ENCODE assay signal across 8 cellular contexts in the genomic region with DNA sequence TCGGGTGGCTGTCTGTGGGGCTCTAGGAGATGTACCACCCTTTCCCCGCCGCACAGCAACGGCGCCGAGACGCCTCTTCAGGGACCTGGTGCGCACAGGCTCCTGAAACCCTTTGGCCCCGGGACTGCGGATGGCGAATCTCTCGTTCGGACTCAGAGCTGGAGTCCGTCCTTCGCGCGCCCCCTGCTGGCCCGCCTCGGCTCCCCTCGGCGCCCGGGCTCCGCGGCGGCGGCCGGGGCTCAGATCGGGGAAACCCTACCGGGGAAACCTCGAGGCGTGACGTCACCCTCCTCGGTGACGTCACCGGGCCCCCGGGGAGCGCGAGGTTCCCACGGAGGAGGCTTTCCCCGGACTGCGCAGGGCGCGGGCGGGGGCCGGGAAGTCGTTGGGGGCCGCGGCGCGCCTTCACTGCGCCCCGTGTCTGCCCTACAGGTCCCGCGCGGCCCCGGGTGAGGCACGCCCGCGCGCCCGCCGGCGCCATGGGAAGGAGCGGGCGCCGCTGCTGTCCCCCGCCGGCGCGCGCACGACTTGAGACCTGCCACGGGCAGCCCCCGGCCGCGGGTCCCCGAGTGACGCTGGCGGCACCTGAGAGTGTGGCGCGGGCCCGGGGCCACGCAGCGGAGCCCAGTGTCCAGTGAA. TPM values are rescaled to one million over a fixed set of nuclear protein-coding genes. Genes with fewer than 3 reads are reported as not detected.
A peak's percentile ranks its signal among the peaks of the same experiment; 100 is the strongest.
DNase-seq lines count a peak whose midpoint lies in the region; ATAC-seq and TF ChIP-seq lines count a peak whose summit lies in the region.

No MANE protein-coding gene starts in this region.

- under 1% methylated on average over 84 of the region's 84 CpGs for WGBS in liver

- H3K36me3 ChIP-seq in BJ (ENCODE audit: control insufficient read depth, insufficient read depth, low read length) (peaks cover 23% of the 10 kb centered on the region), liver (ENCODE audit: control insufficient read depth in 4 of 4, insufficient read depth in 3 of 4, low read depth in 1 of 4, low read length in 3 of 4) (no peaks in the 10 kb centered on the region)

- peak overlapping the region; percentile 67 to 80 for H3K27ac ChIP-seq in liver (ENCODE audit: low read depth in 1 of 2, low read length in 2 of 2)

- H3K27me3 ChIP-seq in BJ (ENCODE audit: control insufficient read depth, insufficient read depth, low read length) (no peaks in the 10 kb centered on the region), liver (ENCODE audit: control insufficient read depth in 4 of 4, insufficient read depth in 4 of 4, low read length in 3 of 4) (no peaks in the 10 kb centered on the region)

- peak overlapping the region in 1 of 2 donors; percentile 66 for H3K9ac ChIP-seq in liver (ENCODE audit: low read depth in 1 of 2, low read length in 2 of 2)

- ATAC-seq in GM19043 (IDR thresholded peaks at IDR 0.05; ENCODE audit: low read depth, unreplicated experiment), result peak; percentile 37
- peak; percentile 50 for ATAC-seq in HG03354 (IDR thresholded peaks at IDR 0.05; ENCODE audit: poor library complexity, severe bottlenecking, unreplicated experiment)

- no peaks in the 10 kb centered on the region for H3K9me3 ChIP-seq in liver (ENCODE audit: control insufficient read depth in 4 of 4, low read length in 3 of 4)

- TF ChIP-seq CTCF in BJ (IDR thresholded peaks at IDR 0.05; ENCODE audit: insufficient read depth, low read depth, low read length) (peak; percentile 62), liver (IDR thresholded peaks at IDR 0.05; ENCODE audit: low read depth, low read length, missing input control) (peak; percentile 97)

- peaks cover 3 to 27% (median 15%) of the 10 kb centered on the region in 4 donors for H3K4me1 ChIP-seq in liver (ENCODE audit: control insufficient read depth in 4 of 4, insufficient read depth in 4 of 4, low read length in 3 of 4)

- TF ChIP-seq RAD21 in liver (IDR thresholded peaks at IDR 0.05), result peak; percentile 82 to 84

- CTCF ChIA-PET in BJ (lab: Yijun Ruan, JAX), result interaction anchor here (0.6 to 18.6 kb wide), 33 partner anchors 8 to 715 kb away, joined by 3 to 352 read pairs (median 8); partner anchors contain the start of genes DBN1, DOK3, F12 and GRK6

- DNase-seq in BJ (ENCODE audit: low read depth), result no peak
- peak; percentile 77 for DNase-seq in NCI-H510A treated with DMSO at 0.1 percent for 48 hours (lab: John Stamatoyannopoulos, UW)
- DNase-seq in activated CD4-positive, alpha-beta T cell treated with anti-CD3 and anti-CD28 coated beads, Interleukin-2, amount 50 U/mL, for 4 hours, result peak; percentile 89 to 91
- peak; percentile 94 for DNase-seq in dermis blood vessel endothelial cell
- DNase-seq in stimulated activated CD4-positive, alpha-beta T cell treated with anti-CD3 and anti-CD28 coated beads, Interleukin-4, amount 100 ng/mL, for 1 hour, result peak; percentile 94

- POLR2A ChIA-PET in BJ (lab: Charles Lee), result interaction anchor here (1.0 kb wide), 1 partner anchor 51 kb away, joined by 3 read pairs; no protein-coding TSS in a partner anchor

- peak overlapping the region; percentile 41 for H3K4me3 ChIP-seq in BJ (ENCODE audit: low read depth, low read length)
- peak overlapping the region; percentile 55 to 81 (median 60) for H3K4me3 ChIP-seq in liver (ENCODE audit: low read depth in 1 of 3, low read length in 3 of 3)

TF ChIP-seq in liver, 16 proteins besides CTCF, POLR2A, EP300 and RAD21:
- TF ChIP-seq SP1 (IDR thresholded peaks at IDR 0.05) (no peak), MAX (IDR thresholded peaks at IDR 0.05) (no peak), EGR1 (IDR thresholded peaks at IDR 0.05; ENCODE audit: low read depth in 2 of 2) (no peak), ZBTB33 (IDR thresholded peaks at IDR 0.05) (no peak)

RNA-seq across cellular contexts. Expression of gene PRR7, which starts 7.9 kb away (rescaled TPM):
- polyA plus RNA-seq in BJ (2011; rRNA removed), result 1.6 TPM in 2 replicates
- 0.24 and 0.26 TPM in 2 replicates for polyA minus RNA-seq in BJ (2011; rRNA and poly(A)+ RNA removed)
- total RNA-seq in dermis blood vessel endothelial cell, result 4.5 and 4.8 TPM in 2 replicates
- total RNA-seq in liver, result under 1 TPM; 0.17 to 0.37 TPM
- 1 to 10 TPM in 1 of 2 donors, under 1 TPM in 1; 0.60 to 1.4 TPM for polyA plus RNA-seq in liver

RNA-seq across cellular contexts. Expression of gene DBN1, which starts 18.9 kb away (rescaled TPM):
- polyA plus RNA-seq in BJ (2011; rRNA removed) (103 and 176 TPM in 2 replicates), liver (1 to 10 TPM; 1.5 to 1.8 TPM)
- 98.8 and 121 TPM in 2 replicates for polyA minus RNA-seq in BJ (2011; rRNA and poly(A)+ RNA removed)
- total RNA-seq in dermis blood vessel endothelial cell (147 and 157 TPM in 2 replicates), liver (1 to 10 TPM; 2.3 to 4.9 TPM)

RNA-seq across cellular contexts. Expression of gene GRK6, which starts 28.0 kb away (rescaled TPM):
- polyA plus RNA-seq in BJ (2011; rRNA removed), result 24.0 and 37.7 TPM in 2 replicates
- polyA minus RNA-seq in BJ (2011; rRNA and poly(A)+ RNA removed), result 17.7 and 20.2 TPM in 2 replicates
- 22.0 and 32.3 TPM in 2 replicates for total RNA-seq in dermis blood vessel endothelial cell
- 10 to 100 TPM; 15.2 to 24.0 TPM for total RNA-seq in liver
- 1 to 10 TPM; 3.1 to 6.4 TPM for polyA plus RNA-seq in liver

RNA-seq across cellular contexts. Expression of gene PDLIM7, which starts 42.9 kb away (rescaled TPM):
- polyA plus RNA-seq in BJ (2011; rRNA removed), result 344 and 624 TPM in 2 replicates
- polyA minus RNA-seq in BJ (2011; rRNA and poly(A)+ RNA removed), result 184 and 206 TPM in 2 replicates
- 38.3 and 73.0 TPM in 2 replicates for total RNA-seq in dermis blood vessel endothelial cell
- 10 to 100 TPM in 1 of 2 donors, 1 to 10 TPM in 1; 7.0 to 36.0 TPM for total RNA-seq in liver
- polyA plus RNA-seq in liver, result 1 to 10 TPM; 5.5 to 10.0 TPM

RNA-seq across cellular contexts. Expression of gene F12, which starts 45.2 kb away (rescaled TPM):
- polyA plus RNA-seq in BJ (2011; rRNA removed) (0.67 and 0.69 TPM in 2 replicates), liver (100 to 1,000 TPM; 294 to 328 TPM)
- polyA minus RNA-seq in BJ (2011; rRNA and poly(A)+ RNA removed), result not detected in 2 replicates
- total RNA-seq in dermis blood vessel endothelial cell (0.85 and 1.3 TPM in 2 replicates), liver (100 to 1,000 TPM in 1 of 2 donors, 10 to 100 TPM in 1; 27.7 to 256 TPM)

Comparison
In these comparisons a context has a peak if more than half of its experiments do, and no peak if none do; other contexts are left out.
1. RNA of gene DBN1, which starts 18.9 kb away (total RNA-seq): 147 to 157 TPM in dermis blood vessel endothelial cell; 2.3 to 4.9 TPM in liver; every median in the first group is over 10 times any median in the second.